ENCODE assay signal across 21 cellular contexts in genomic region chr2:111715987-111716900, GRCh38.
DNase-seq lines count a peak whose midpoint lies in the region; ATAC-seq, FAIRE-seq and TF ChIP-seq lines count a peak whose summit lies in the region.
"Had no signal": no experiment of that assay in that cellular context is flagged by ENCODE, and none has a peak within 500 bp of the region (broad histone marks: within the 10 kb centered on the region; RNA-seq: fewer than 3 reads in every experiment).

No MANE protein-coding gene starts in this region.

- intact Hi-C loops in Right ventricle myocardium inferior (cut with DNase I): no loop called here
- intact Hi-C loops in cardiac septum (cut with DNase I): no loop called here
- intact Hi-C loops in left ventricle myocardium superior (cut with micrococcal nuclease): no loop called here
- intact Hi-C loops in vagina (cut with DNase I): no loop called here

- no peak for FAIRE-seq in RCC 7860 (lab: Jason Lieb, UNC)

- no peak overlapping the region for H3K4me3 ChIP-seq in vagina
- H3K4me3 ChIP-seq: Peyer's patch had no signal

- no peaks in the 10 kb centered on the region for H3K27me3 ChIP-seq in vagina
- H3K27me3 ChIP-seq: Peyer's patch had no signal

- TF ChIP-seq CTCF in vagina (IDR thresholded peaks at IDR 0.05): no peak

- no peaks in the 10 kb centered on the region for H3K4me1 ChIP-seq in vagina
- H3K4me1 ChIP-seq: Peyer's patch had no signal

- no peak for DNase-seq in Right ventricle myocardium inferior (ENCODE audit: missing footprints)
- DNase-seq in cardiac septum (ENCODE audit: low spot score): no peak
- peak; percentile 27 for DNase-seq in NCI-H446 treated with DMSO at 0.1 percent for 48 hours (lab: John Stamatoyannopoulos, UW)
- DNase-seq in left ventricle myocardium superior: no peak
- peak; percentile 69 to 82 for DNase-seq in vagina (ENCODE audit: extremely low spot score in 2 of 2)
- no peak for DNase-seq in RCC 7860 (ENCODE audit: low spot score)
- no peak for DNase-seq in amniotic stem cell (lab: John Stamatoyannopoulos, UW)
- DNase-seq: Calu3; CD4-positive, alpha-beta T cell; DMS79; GDM1; GOT3; KG1; MM.1S; NCI-H1105; NCI-H187; NCI-H510A; NCI-H82; Peyer's patch; SIG-M5 had no signal

- ATAC-seq in Right ventricle myocardium inferior (peak; percentile 34), left ventricle myocardium superior (peak; percentile 59), GM21529 (IDR thresholded peaks at IDR 0.05; ENCODE audit: unreplicated experiment) (no peak)

- no peaks in the 10 kb centered on the region for H3K9me3 ChIP-seq in vagina
- H3K9me3 ChIP-seq: Peyer's patch had no signal

- H3K36me3 ChIP-seq in vagina: no peaks in the 10 kb centered on the region
- H3K36me3 ChIP-seq: Peyer's patch had no signal

- H3K27ac ChIP-seq in vagina: no peak overlapping the region
- H3K27ac ChIP-seq: Peyer's patch had no signal

- TF ChIP-seq POLR2A in vagina (IDR thresholded peaks at IDR 0.05): no peak

Comparison
In these comparisons a context has a peak if more than half of its experiments do, and no peak if none do; other contexts are left out.
1. DNase-seq: peak in NCI-H446 treated with DMSO at 0.1 percent for 48 hours (single experiment) and vagina (2 of 2); none in Right ventricle myocardium inferior (single experiment), cardiac septum (single experiment), left ventricle myocardium superior (single experiment), RCC 7860 (single experiment) and amniotic stem cell (single experiment).